13 cellular contexts compared by ENCODE assay signal in the genomic region with DNA sequence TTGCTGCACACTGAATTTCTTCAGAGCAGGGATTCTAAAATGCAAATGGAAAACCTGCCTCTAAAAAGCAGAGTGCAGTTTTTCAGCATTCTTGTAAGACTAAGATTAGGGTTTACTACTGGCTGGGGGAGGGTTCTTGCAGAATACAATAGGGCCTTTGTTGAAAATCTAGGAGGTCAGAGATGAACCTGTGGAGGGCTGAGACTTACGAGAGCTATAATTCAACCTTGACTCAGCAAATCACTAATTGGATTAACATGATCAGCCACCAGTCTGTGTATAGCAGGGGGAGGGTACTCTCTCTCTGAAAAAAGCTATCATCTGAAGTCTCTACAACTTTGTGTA.
DNase-seq lines count a peak whose midpoint lies in the region; ATAC-seq and TF ChIP-seq lines count a peak whose summit lies in the region.
"Had no signal": no experiment of that assay in that cellular context is flagged by ENCODE, and none has a peak within 500 bp of the region (broad histone marks: within the 10 kb centered on the region; RNA-seq: fewer than 3 reads in every experiment).

No MANE protein-coding gene starts in this region.

- H3K4me1 ChIP-seq in Caco-2 (peaks cover 38% of the 10 kb centered on the region), neural progenitor cell (peaks cover 30% of the 10 kb centered on the region)

- peaks cover 17% of the 10 kb centered on the region for H4K20me1 ChIP-seq in neural progenitor cell (ENCODE audit: low read depth)

- no peaks in the 10 kb centered on the region for H3K79me2 ChIP-seq in neural progenitor cell (ENCODE audit: low read depth)

- BruUV-seq in Caco-2 (replicated peaks; lab: Mats Ljungman, UMichigan), result no TSS peak

- H3K27me3 ChIP-seq in Caco-2 (replicated peaks; ENCODE audit: control insufficient read depth, insufficient read depth, low read length) (no peaks in the 10 kb centered on the region), neural progenitor cell (peaks cover 19% of the 10 kb centered on the region)

- no peak overlapping the region for H3K27ac ChIP-seq in neural progenitor cell
- H3K27ac ChIP-seq: C4-2B, epithelial cell of prostate had no signal

- H3K27ac Mint-ChIP-seq in Caco-2 (ENCODE audit: unreplicated experiment), result peak overlapping the region; percentile 40
- peak overlapping the region; percentile 10 for H3K27ac Mint-ChIP-seq in neural progenitor cell

- DNase-seq in Caco-2 (peak in 1 of 2 experiments; percentile 40), NCI-H1048 (lab: John Stamatoyannopoulos, UW) (peak; percentile 59), amniotic epithelial cell (ENCODE audit: low read depth) (peak; percentile 40), neural progenitor cell (ENCODE audit: low spot score) (peak; percentile 48), DMS153 treated with DMSO at 0.1 percent for 48 hours (lab: John Stamatoyannopoulos, UW; ENCODE audit: unreplicated experiment) (no peak), DMS 273 treated with DMSO at 0.1 percent for 48 hours (lab: John Stamatoyannopoulos, UW) (no peak)
- DNase-seq: stimulated activated CD4-positive, alpha-beta T cell treated with anti-CD3 and anti-CD28 coated beads, Interleukin-2, amount 100 ng/mL, for 24 hours; stimulated activated naive CD8-positive, alpha-beta T cell treated with anti-CD3 and anti-CD28 coated beads, Interleukin-15, Interleukin-2, amounts not matched to agents 100 U/mL and 50 U/mL, for 24 hours; T1000 had no signal

- H3K9ac ChIP-seq in neural progenitor cell, result no peak overlapping the region

- no peaks in the 10 kb centered on the region for H3K36me3 ChIP-seq in Caco-2 (ENCODE audit: control insufficient read depth, insufficient read depth, low read length)
- H3K36me3 ChIP-seq in neural progenitor cell, result no peaks in the 10 kb centered on the region

- H3K4me2 ChIP-seq in neural progenitor cell, result peak overlapping the region; percentile 40

- peaks cover 33% of the 10 kb centered on the region for H3F3A ChIP-seq in neural progenitor cell (ENCODE audit: low read depth)

- POLR2A ChIA-PET in Caco-2 (lab: Charles Lee), result no interaction called here

- CTCF ChIA-PET in Caco-2 (lab: Charles Lee), result interaction anchor here (0.9 to 1.1 kb wide), 2 partner anchors 9 to 121 kb away, joined by 3 to 4 read pairs; no protein-coding TSS in a partner anchor

- H3K36me3 Mint-ChIP-seq in Caco-2 (ENCODE audit: insufficient read depth, unreplicated experiment), result no peaks in the 10 kb centered on the region
- H3K36me3 Mint-ChIP-seq in neural progenitor cell, result no peaks in the 10 kb centered on the region

- no peak for TF ChIP-seq CTCF in Caco-2 (IDR thresholded peaks at IDR 0.05; ENCODE audit: insufficient read depth in 1 of 2, low read depth in 1 of 2, low read length in 1 of 2, severe bottlenecking in 1 of 2, unreplicated experiment in 1 of 2)
- no peak for TF ChIP-seq CTCF in neural progenitor cell (IDR thresholded peaks at IDR 0.05)

- H3K9me3 Mint-ChIP-seq in Caco-2 (ENCODE audit: unreplicated experiment) (no peaks in the 10 kb centered on the region), neural progenitor cell (no peaks in the 10 kb centered on the region)

- intact Hi-C loops in Caco-2 (cut with micrococcal nuclease; ENCODE audit: unreplicated experiment), result no loop called here

- H3K27me3 Mint-ChIP-seq in Caco-2 (ENCODE audit: insufficient read depth, unreplicated experiment) (no peaks in the 10 kb centered on the region), neural progenitor cell (ENCODE audit: insufficient read depth, low read depth) (peaks cover 6% of the 10 kb centered on the region)

- H3K4me3 ChIP-seq in Caco-2 (ENCODE audit: low read depth, low read length) (no peak overlapping the region), neural progenitor cell (no peak overlapping the region)

- H3K4me1 Mint-ChIP-seq in Caco-2 (ENCODE audit: low read depth, unreplicated experiment) (peaks cover 25% of the 10 kb centered on the region), neural progenitor cell (peaks cover 51% of the 10 kb centered on the region)

- ATAC-seq in GM21360 (IDR thresholded peaks at IDR 0.05; ENCODE audit: unreplicated experiment) (no peak), GM18861 (IDR thresholded peaks at IDR 0.05; ENCODE audit: unreplicated experiment) (no peak)
- ATAC-seq: stimulated activated naive CD8-positive, alpha-beta T cell treated with anti-CD3 and anti-CD28 coated beads, Interleukin-15, Interleukin-2, amounts not matched to agents 100 U/mL and 50 U/mL, for 24 hours had no signal

- 0 out of 2 replicates have a peak, but pooled peaks cover 5% of the 10 kb centered on the region for H3K9me3 ChIP-seq in Caco-2
- no peaks in the 10 kb centered on the region for H3K9me3 ChIP-seq in neural progenitor cell (ENCODE audit: low read depth)

- no peak overlapping the region for H2AFZ ChIP-seq in neural progenitor cell (replicated peaks)

- H3K4me3 Mint-ChIP-seq in Caco-2 (ENCODE audit: unreplicated experiment), result no peak overlapping the region
- peak overlapping the region; percentile 5 for H3K4me3 Mint-ChIP-seq in neural progenitor cell

Comparison
In these comparisons a context has a peak if more than half of its experiments do, and no peak if none do; other contexts are left out.
1. DNase-seq: peak in NCI-H1048 (single experiment), amniotic epithelial cell (single experiment) and neural progenitor cell (single experiment); none in DMS153 treated with DMSO at 0.1 percent for 48 hours (single experiment) and DMS 273 treated with DMSO at 0.1 percent for 48 hours (single experiment).